Comparison of ENCODE assay signal across 10 cellular contexts in the genomic region with DNA sequence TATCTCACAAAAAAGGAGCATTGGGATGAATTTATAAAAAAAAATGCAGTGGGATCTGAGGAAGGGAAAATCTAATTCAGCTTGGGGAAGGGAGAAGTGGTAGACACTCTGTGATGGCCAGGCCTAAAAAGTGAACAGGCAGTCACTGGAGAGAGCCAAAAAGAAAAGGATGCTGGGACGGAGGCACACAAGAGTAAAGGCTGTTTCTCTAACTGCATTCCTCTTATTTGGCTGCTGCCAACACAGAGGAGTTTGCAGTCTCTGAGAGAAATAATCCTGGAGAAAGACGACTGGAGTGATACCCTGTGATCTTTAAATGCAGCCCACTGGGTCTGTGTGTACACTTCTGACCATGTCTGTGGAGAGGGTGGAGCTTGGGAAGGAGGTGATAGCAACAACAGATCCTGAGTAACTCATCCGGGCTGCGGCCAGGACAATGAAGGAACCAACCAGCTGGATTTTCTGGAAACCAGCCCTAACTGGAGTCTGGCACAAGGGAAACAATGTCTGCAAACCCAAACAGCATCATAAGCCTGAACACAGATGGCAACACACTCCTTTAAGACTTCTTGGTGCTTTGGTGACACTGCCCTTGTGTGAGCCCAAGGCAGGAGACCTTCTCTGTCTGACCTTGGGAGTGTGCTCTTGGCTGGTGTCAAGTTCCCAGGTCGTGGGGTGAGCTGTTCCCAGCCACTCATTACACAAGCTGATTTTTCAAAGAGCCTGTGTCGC. TPM values are rescaled to one million over a fixed set of nuclear protein-coding genes. Genes with fewer than 3 reads are reported as not detected.
DNase-seq lines count a peak whose midpoint lies in the region; ATAC-seq and TF ChIP-seq lines count a peak whose summit lies in the region.
"Had no signal": no experiment of that assay in that cellular context is flagged by ENCODE, and none has a peak within 500 bp of the region (broad histone marks: within the 10 kb centered on the region; RNA-seq: fewer than 3 reads in every experiment).

No MANE protein-coding gene starts in this region.

- H3K4me3 Mint-ChIP-seq in HFFc6 = peak overlapping the region; percentile 61
- H3K4me3 Mint-ChIP-seq: stimulated activated naive CD8-positive, alpha-beta T cell treated with anti-CD3 and anti-CD28 coated beads, Interleukin-15, Interleukin-2, amounts not matched to agents 100 ng/mL and 50 ng/mL, for 24 hours had no signal

- WGBS in body of pancreas, 2 donors = 25 to 31% methylated on average over 6 of the region's 6 CpGs

- no peaks in the 10 kb centered on the region for H3K9me3 Mint-ChIP-seq in HFFc6
- H3K9me3 Mint-ChIP-seq: stimulated activated naive CD8-positive, alpha-beta T cell treated with anti-CD3 and anti-CD28 coated beads, Interleukin-15, Interleukin-2, amounts not matched to agents 100 ng/mL and 50 ng/mL, for 24 hours had no signal

- peak overlapping the region; percentile 98 for H3K27ac Mint-ChIP-seq in HFFc6
- H3K27ac Mint-ChIP-seq: stimulated activated naive CD8-positive, alpha-beta T cell treated with anti-CD3 and anti-CD28 coated beads, Interleukin-15, Interleukin-2, amounts not matched to agents 100 ng/mL and 50 ng/mL, for 24 hours had no signal

- DNase-seq in HFFc6 (peak; percentile 43), body of pancreas (peak; percentile 33 to 63 (median 54)), left kidney (ENCODE audit: low read depth, low spot score) (peak; percentile 42), HPDE6-E6E7 (ENCODE audit: extremely low spot score) (no peak), T1000 (lab: John Stamatoyannopoulos, UW) (no peak)

- H3K4me1 ChIP-seq in body of pancreas (peaks cover 92% of the 10 kb centered on the region), stomach smooth muscle (ENCODE audit: control insufficient read depth, insufficient read depth, low read length) (peaks cover 89% of the 10 kb centered on the region)

- H3K9me3 ChIP-seq in body of pancreas (no peaks in the 10 kb centered on the region), stomach smooth muscle (ENCODE audit: control insufficient read depth in 2 of 2, low read length in 2 of 2) (no peaks in the 10 kb centered on the region)

- peaks cover 7% of the 10 kb centered on the region; the same call in 1 of the 2 replicates for H3K36me3 Mint-ChIP-seq in HFFc6 (ENCODE audit: low read depth)

- H3K27ac ChIP-seq in body of pancreas = peak overlapping the region; percentile 88 to 94 (median 92)
- H3K27ac ChIP-seq in stomach smooth muscle (ENCODE audit: low read length) = peak overlapping the region; percentile 95

- TF ChIP-seq CTCF in HFFc6 (IDR thresholded peaks at IDR 0.05) (no peak), body of pancreas (IDR thresholded peaks at IDR 0.05) (no peak)

- no peak for TF ChIP-seq POLR2A in body of pancreas (IDR thresholded peaks at IDR 0.05)

- H3K27me3 ChIP-seq in body of pancreas (no peaks in the 10 kb centered on the region), stomach smooth muscle (ENCODE audit: control insufficient read depth in 1 of 2, insufficient read depth in 2 of 2, low read length in 2 of 2) (no peaks in the 10 kb centered on the region)

- H3K4me3 ChIP-seq in body of pancreas (no peak overlapping the region), stomach smooth muscle (ENCODE audit: low read length in 2 of 2) (peak overlapping the region; percentile 20 to 55)

- H3K36me3 ChIP-seq in body of pancreas (replicated peaks in 1 of 2; ENCODE audit: insufficient read depth in 1 of 2, low read depth in 2 of 2) (peaks cover 0 to 4% of the 10 kb centered on the region in 2 donors), stomach smooth muscle (ENCODE audit: control insufficient read depth in 2 of 2, insufficient read depth in 2 of 2, low read length in 2 of 2) (peaks cover 8 to 12% of the 10 kb centered on the region in 2 donors)

- peaks cover 82% of the 10 kb centered on the region for H3K4me1 Mint-ChIP-seq in HFFc6 (ENCODE audit: low read depth)

- H3K27me3 Mint-ChIP-seq in HFFc6 (ENCODE audit: insufficient read depth) = peaks cover 3% of the 10 kb centered on the region; the same call in 1 of the 2 replicates
- H3K27me3 Mint-ChIP-seq: stimulated activated naive CD8-positive, alpha-beta T cell treated with anti-CD3 and anti-CD28 coated beads, Interleukin-15, Interleukin-2, amounts not matched to agents 100 ng/mL and 50 ng/mL, for 24 hours had no signal

- intact Hi-C loops in body of pancreas (cut with DNase I) = no loop called here

- ATAC-seq in body of pancreas (no peak), HG03460 (IDR thresholded peaks at IDR 0.05; ENCODE audit: unreplicated experiment) (no peak)
- ATAC-seq: Panc1 had no signal

- H3K9ac ChIP-seq in stomach smooth muscle (ENCODE audit: low read length in 2 of 2) = peak overlapping the region; percentile 46 to 60

RNA-seq across cellular contexts. Expression of a gene that starts 8.1 kb away (rescaled TPM):
- 10 to 100 TPM; 20.8 to 30.7 (median 27.2) TPM for total RNA-seq in HFFc6 (2021; fragmentation: NEBNext Ultra II Directional; extraction: Animal tissue kit (Norgen Biotek cat#: 25700))
- total RNA-seq in body of pancreas = 10 to 100 TPM; 20.0 to 25.4 TPM

RNA-seq across cellular contexts. Expression of a gene that starts 39.7 kb away (rescaled TPM):
- not detected for total RNA-seq in HFFc6 (2021; fragmentation: NEBNext Ultra II Directional; extraction: Animal tissue kit (Norgen Biotek cat#: 25700))
- not detected for total RNA-seq in body of pancreas
- total RNA-seq: left lobe of liver had no signal

RNA-seq across cellular contexts. Expression of a gene that starts 44.3 kb away (rescaled TPM):
- not detected for total RNA-seq in HFFc6 (2021; fragmentation: NEBNext Ultra II Directional; extraction: Animal tissue kit (Norgen Biotek cat#: 25700))
- total RNA-seq in body of pancreas = 1 to 10 TPM in 1 of 2 donors, not detected in 1; 2.9 TPM
- total RNA-seq: left lobe of liver had no signal

Comparison
In these comparisons a context has a peak if more than half of its experiments do, and no peak if none do; other contexts are left out.
1. DNase-seq: peak in HFFc6 (single experiment), body of pancreas (4 of 4) and left kidney (single experiment); none in HPDE6-E6E7 (single experiment) and T1000 (single experiment).
2. H3K4me3 ChIP-seq: peak in stomach smooth muscle (2 of 2); none in body of pancreas (0 of 2).